8 cellular contexts compared by ENCODE assay signal in genomic region chr17:82097919-82098168, GRCh38. TPM values are rescaled to one million over a fixed set of nuclear protein-coding genes. Genes with fewer than 3 reads are reported as not detected.
DNase-seq lines count a peak whose midpoint lies in the region; ATAC-seq and TF ChIP-seq lines count a peak whose summit lies in the region.

No MANE protein-coding gene starts in this region.

- peak; percentile 2 for ATAC-seq in GM18499 (IDR thresholded peaks at IDR 0.05; ENCODE audit: insufficient read depth, unreplicated experiment)

- H3K36me3 ChIP-seq in HUES48 (ENCODE audit: control insufficient read depth, insufficient read depth, low read length) (peaks cover 31% of the 10 kb centered on the region), neuron (ENCODE audit: insufficient read depth, low read length) (peaks cover 29% of the 10 kb centered on the region)

- H3K27me3 ChIP-seq in HUES48 (ENCODE audit: control insufficient read depth, insufficient read depth, low read length) (no peaks in the 10 kb centered on the region), neuron (ENCODE audit: insufficient read depth, low read length) (no peaks in the 10 kb centered on the region)

- H3K9me3 ChIP-seq in HUES48 (ENCODE audit: control insufficient read depth, insufficient read depth, low read length) (no peaks in the 10 kb centered on the region), neuron (ENCODE audit: low read length) (peaks cover 2% of the 10 kb centered on the region)

- TF ChIP-seq POLR2A in erythroblast (IDR thresholded peaks at IDR 0.05; ENCODE audit: low read length): no peak

- peak overlapping the region; percentile 75; the same call in 1 of the 2 replicates for H3K9ac ChIP-seq in HUES48 (ENCODE audit: low read depth, low read length)

- H3K4me1 ChIP-seq in HUES48 (ENCODE audit: control insufficient read depth, insufficient read depth, low read length) (peaks cover 29% of the 10 kb centered on the region; the same call in 1 of the 2 replicates), neuron (ENCODE audit: insufficient read depth, low read length) (peaks cover 28% of the 10 kb centered on the region)

- H3K27ac ChIP-seq in HUES48 (ENCODE audit: low read depth, low read length): peak overlapping the region; percentile 86
- H3K27ac ChIP-seq in cingulate gyrus (ENCODE audit: low read depth, low read length): peak overlapping the region; percentile 81

- H3K4me3 ChIP-seq in HUES48 (ENCODE audit: low read depth, low read length): peak overlapping the region; percentile 82
- H3K4me3 ChIP-seq in neuron (ENCODE audit: low read length): peak overlapping the region; percentile 79

- DNase-seq in MV-4-11 (lab: John Stamatoyannopoulos, UW): no peak
- DNase-seq in erythroblast (lab: John Stamatoyannopoulos, UW): no peak
- no peak for DNase-seq in NCI-H2081 treated with DMSO at 0.1 percent for 48 hours (lab: John Stamatoyannopoulos, UW)
- no peak for DNase-seq in mesenteric fat pad (ENCODE audit: low spot score)

- no peak overlapping the region for H2AFZ ChIP-seq in neuron (ENCODE audit: low read depth, low read length)

RNA-seq across cellular contexts. Expression of gene FASN, which starts 0.2 kb away (rescaled TPM):
- 1,109 TPM for total RNA-seq in mesenteric fat pad

RNA-seq across cellular contexts. Expression of gene DUS1L, which starts 32.2 kb away (rescaled TPM):
- total RNA-seq in mesenteric fat pad: 103 TPM

RNA-seq across cellular contexts. Expression of gene GPS1, which starts 46.1 kb away (rescaled TPM):
- 85.8 TPM for total RNA-seq in mesenteric fat pad

RNA-seq across cellular contexts. Expression of gene RFNG, which starts 46.2 kb away (rescaled TPM):
- total RNA-seq in mesenteric fat pad: 46.1 TPM
